3 cellular contexts compared by ENCODE assay signal in the genomic region with DNA sequence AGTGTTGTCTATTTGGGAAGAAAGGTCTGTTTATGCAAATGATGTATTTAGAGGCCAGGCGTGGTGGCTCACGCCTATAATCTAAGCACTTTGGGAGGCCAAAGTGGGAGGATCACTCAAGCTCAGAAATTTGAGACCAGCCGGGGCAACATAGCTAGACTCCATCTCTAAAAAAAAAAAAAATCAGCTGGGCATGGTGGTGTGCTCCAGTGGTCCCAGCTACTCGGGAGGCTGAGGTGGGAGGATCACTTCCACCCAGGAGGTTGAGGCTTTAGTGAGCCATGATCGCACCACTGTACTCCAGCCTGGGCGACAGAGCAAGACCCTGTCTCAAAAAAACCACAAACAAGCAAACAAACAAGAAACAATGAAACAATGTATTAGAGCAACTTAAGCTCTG.
TF ChIP-seq lines count a peak whose summit lies in the region.

No MANE protein-coding gene starts in this region.

TF ChIP-seq in HepG2, 621 proteins besides CTCF, POLR2A, EP300 and RAD21:
- TF ChIP-seq ZNF878 (CRISPR knock-in tag; IDR thresholded peaks at IDR 0.05): no peak
- TF ChIP-seq ZNF121 (CRISPR knock-in tag; IDR thresholded peaks at IDR 0.05): peak; percentile 72; the same call in 1 of the 2 replicates
TF ChIP-seq in HepG2: peak in this region for 1.

TF ChIP-seq in K562, 482 proteins besides CTCF, POLR2A, EP300 and RAD21:
- peak; percentile 31; the same call in 1 of the 2 replicates for TF ChIP-seq ZNF121 (CRISPR knock-in tag; conservative IDR thresholded peaks at IDR 0.05)
- no peak for TF ChIP-seq ESRRB (CRISPR knock-in tag; IDR thresholded peaks at IDR 0.05; ENCODE audit: borderline replicate concordance)
- TF ChIP-seq, protein P1, sequence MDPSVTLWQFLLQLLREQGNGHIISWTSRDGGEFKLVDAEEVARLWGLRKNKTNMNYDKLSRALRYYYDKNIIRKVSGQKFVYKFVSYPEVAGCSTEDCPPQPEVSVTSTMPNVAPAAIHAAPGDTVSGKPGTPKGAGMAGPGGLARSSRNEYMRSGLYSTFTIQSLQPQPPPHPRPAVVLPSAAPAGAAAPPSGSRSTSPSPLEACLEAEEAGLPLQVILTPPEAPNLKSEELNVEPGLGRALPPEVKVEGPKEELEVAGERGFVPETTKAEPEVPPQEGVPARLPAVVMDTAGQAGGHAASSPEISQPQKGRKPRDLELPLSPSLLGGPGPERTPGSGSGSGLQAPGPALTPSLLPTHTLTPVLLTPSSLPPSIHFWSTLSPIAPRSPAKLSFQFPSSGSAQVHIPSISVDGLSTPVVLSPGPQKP (CRISPR knock-in tag; IDR thresholded peaks at IDR 0.05): no peak
- TF ChIP-seq TEAD2 (tag; IDR thresholded peaks at IDR 0.05): no peak
- no peak for TF ChIP-seq SMAD4 (CRISPR knock-in tag; conservative IDR thresholded peaks at IDR 0.05)
- TF ChIP-seq, protein P2, sequence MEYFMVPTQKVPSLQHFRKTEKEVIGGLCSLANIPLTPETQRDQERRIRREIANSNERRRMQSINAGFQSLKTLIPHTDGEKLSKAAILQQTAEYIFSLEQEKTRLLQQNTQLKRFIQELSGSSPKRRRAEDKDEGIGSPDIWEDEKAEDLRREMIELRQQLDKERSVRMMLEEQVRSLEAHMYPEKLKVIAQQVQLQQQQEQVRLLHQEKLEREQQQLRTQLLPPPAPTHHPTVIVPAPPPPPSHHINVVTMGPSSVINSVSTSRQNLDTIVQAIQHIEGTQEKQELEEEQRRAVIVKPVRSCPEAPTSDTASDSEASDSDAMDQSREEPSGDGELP (CRISPR knock-in tag; IDR thresholded peaks at IDR 0.05; ENCODE audit: borderline replicate concordance): no peak

TF ChIP-seq in H1, 55 proteins besides CTCF, POLR2A, EP300 and RAD21:
- no peak for TF ChIP-seq TAF7 (optimal IDR thresholded peaks at IDR 0.05; ENCODE audit: borderline replicate concordance, low read depth, low read length)
- peak; percentile 54; the same call in 1 of the 2 replicates for TF ChIP-seq KDM1A (IDR thresholded peaks at IDR 0.05; ENCODE audit: borderline replicate concordance, low read length)
TF ChIP-seq in H1: peak in this region for 1.
